In genomic region chr15:101522091-101522490, GRCh38 we compare ENCODE assay signal across 15 cellular contexts. TPM values are rescaled to one million over a fixed set of nuclear protein-coding genes. Genes with fewer than 3 reads are reported as not detected.
DNase-seq lines count a peak whose midpoint lies in the region; ATAC-seq and TF ChIP-seq lines count a peak whose summit lies in the region.
"Had no signal": no experiment of that assay in that cellular context is flagged by ENCODE, and none has a peak within 500 bp of the region (broad histone marks: within the 10 kb centered on the region; RNA-seq: fewer than 3 reads in every experiment).

No MANE protein-coding gene starts in this region.

- intact Hi-C loops in esophagus muscularis mucosa (cut with DNase I): no loop called here

- H3K9me3 ChIP-seq in esophagus muscularis mucosa (peaks cover 0 to 24% (median 20%) of the 10 kb centered on the region in 4 donors), osteoblast (ENCODE audit: low read depth, low read length) (no peaks in the 10 kb centered on the region)

- no peak for TF ChIP-seq EP300 in esophagus muscularis mucosa (IDR thresholded peaks at IDR 0.05)

- TF ChIP-seq POLR2A in esophagus muscularis mucosa (IDR thresholded peaks at IDR 0.05; ENCODE audit: low read depth): no peak

- H3K27me3 ChIP-seq in H7 (ENCODE audit: control insufficient read depth, insufficient read depth, low read length) (no peaks in the 10 kb centered on the region), esophagus muscularis mucosa (peaks cover 0 to 15% (median 1%) of the 10 kb centered on the region in 4 donors), osteoblast (ENCODE audit: insufficient read depth, low read length) (peaks cover 7% of the 10 kb centered on the region)

- no peaks in the 10 kb centered on the region for H3K36me3 ChIP-seq in H7 (replicated peaks; ENCODE audit: control insufficient read depth, insufficient read depth, low read length)
- H3K36me3 ChIP-seq in esophagus muscularis mucosa: no peaks in the 10 kb centered on the region
- no peaks in the 10 kb centered on the region for H3K36me3 ChIP-seq in osteoblast (ENCODE audit: insufficient read depth, low read length)

- no peaks in the 10 kb centered on the region for H4K20me1 ChIP-seq in osteoblast (ENCODE audit: insufficient read depth, low read length)

- no peak for TF ChIP-seq CTCF in VCaP (conservative IDR thresholded peaks at IDR 0.05)
- no peak for TF ChIP-seq CTCF in esophagus muscularis mucosa (IDR thresholded peaks at IDR 0.05)
- TF ChIP-seq CTCF in osteoblast (IDR thresholded peaks at IDR 0.05; ENCODE audit: extremely low read depth, low read depth, low read length): no peak
- no peak for TF ChIP-seq CTCF in RWPE1 (conservative IDR thresholded peaks at IDR 0.05; ENCODE audit: low read depth)

- POLR2A ChIA-PET in RWPE1 (lab: Yijun Ruan, JAX; ENCODE audit: low non-redundant PET): no interaction called here

- H2AFZ ChIP-seq in osteoblast (ENCODE audit: low read length): no peak overlapping the region

- DNase-seq in H7 (peak; percentile 14), esophagus muscularis mucosa (ENCODE audit: extremely low spot score) (peak; percentile 34), osteoblast (ENCODE audit: insufficient read length, low spot score, missing footprints) (peak; percentile 69), retina (no peak), activated gamma-delta T cell treated with Interleukin-2 at 50 U/mL for 16 hours (no peak), RWPE1 (ENCODE audit: low spot score) (no peak)
- DNase-seq: IMR-90; NCI-H1436; NCI-H2081; NCI-H526; NK-92 treated with Interleukin-12 subunit alpha and Interleukin-12 subunit beta, amount 100 ng/mL, for 24 hours had no signal

- H3K4me1 ChIP-seq in esophagus muscularis mucosa (peaks cover 0 to under 1% (median 0%) of the 10 kb centered on the region in 4 donors), osteoblast (ENCODE audit: insufficient read depth, low read length) (no peaks in the 10 kb centered on the region)

- 82% methylated on average over 7 of the region's 11 CpGs for WGBS in esophagus muscularis mucosa

- H3K4me2 ChIP-seq in osteoblast (ENCODE audit: insufficient read depth, low read length): no peak overlapping the region

- CTCF ChIA-PET in RWPE1 (lab: Yijun Ruan, JAX): no interaction called here

- H3K27ac ChIP-seq in VCaP (peak overlapping the region; percentile 39), esophagus muscularis mucosa (replicated peaks in 1 of 4) (no peak overlapping the region), osteoblast (ENCODE audit: low read depth, low read length) (no peak overlapping the region), RWPE1 (no peak overlapping the region)
- H3K27ac ChIP-seq: SK-N-MC had no signal

- H3K4me3 ChIP-seq in H7 (ENCODE audit: insufficient read depth, low read depth, low read length) (no peak overlapping the region), esophagus muscularis mucosa (no peak overlapping the region), osteoblast (ENCODE audit: insufficient read depth, low read length) (no peak overlapping the region)
- H3K4me3 ChIP-seq: SK-N-MC had no signal

- H3K79me2 ChIP-seq in osteoblast (ENCODE audit: insufficient read depth, low read length): no peaks in the 10 kb centered on the region

- no peak for ATAC-seq in HG02870 (IDR thresholded peaks at IDR 0.05; ENCODE audit: unreplicated experiment)
- ATAC-seq: CD8-positive, alpha-beta T cell had no signal

RNA-seq across cellular contexts. Expression of gene PCSK6, which starts 32.6 kb away (rescaled TPM):
- total RNA-seq in H7 (2014; rRNA removed; shearing (Covaris generic)): 3.9 and 4.7 TPM in 2 replicates
- total RNA-seq in esophagus muscularis mucosa (10 to 100 TPM; 13.6 to 24.1 (median 15.3) TPM), osteoblast (0.29 and 0.72 TPM in 2 replicates)
- total RNA-seq: IMR-90 had no signal

Comparison
In these comparisons a context has a peak if more than half of its experiments do, and no peak if none do; other contexts are left out.
1. DNase-seq: peak in H7 (single experiment), esophagus muscularis mucosa (single experiment) and osteoblast (single experiment); none in retina (single experiment), activated gamma-delta T cell treated with Interleukin-2 at 50 U/mL for 16 hours (single experiment) and RWPE1 (single experiment).